In genomic region chr9:32456564-32456963, GRCh38 we compare ENCODE assay signal across 1 cellular context.
TF ChIP-seq lines count a peak whose summit lies in the region.

No MANE protein-coding gene starts in this region.

TF ChIP-seq in HepG2, 621 proteins besides CTCF, POLR2A, EP300 and RAD21 (continued from another document and continues in another):
- TF ChIP-seq, protein P1, sequence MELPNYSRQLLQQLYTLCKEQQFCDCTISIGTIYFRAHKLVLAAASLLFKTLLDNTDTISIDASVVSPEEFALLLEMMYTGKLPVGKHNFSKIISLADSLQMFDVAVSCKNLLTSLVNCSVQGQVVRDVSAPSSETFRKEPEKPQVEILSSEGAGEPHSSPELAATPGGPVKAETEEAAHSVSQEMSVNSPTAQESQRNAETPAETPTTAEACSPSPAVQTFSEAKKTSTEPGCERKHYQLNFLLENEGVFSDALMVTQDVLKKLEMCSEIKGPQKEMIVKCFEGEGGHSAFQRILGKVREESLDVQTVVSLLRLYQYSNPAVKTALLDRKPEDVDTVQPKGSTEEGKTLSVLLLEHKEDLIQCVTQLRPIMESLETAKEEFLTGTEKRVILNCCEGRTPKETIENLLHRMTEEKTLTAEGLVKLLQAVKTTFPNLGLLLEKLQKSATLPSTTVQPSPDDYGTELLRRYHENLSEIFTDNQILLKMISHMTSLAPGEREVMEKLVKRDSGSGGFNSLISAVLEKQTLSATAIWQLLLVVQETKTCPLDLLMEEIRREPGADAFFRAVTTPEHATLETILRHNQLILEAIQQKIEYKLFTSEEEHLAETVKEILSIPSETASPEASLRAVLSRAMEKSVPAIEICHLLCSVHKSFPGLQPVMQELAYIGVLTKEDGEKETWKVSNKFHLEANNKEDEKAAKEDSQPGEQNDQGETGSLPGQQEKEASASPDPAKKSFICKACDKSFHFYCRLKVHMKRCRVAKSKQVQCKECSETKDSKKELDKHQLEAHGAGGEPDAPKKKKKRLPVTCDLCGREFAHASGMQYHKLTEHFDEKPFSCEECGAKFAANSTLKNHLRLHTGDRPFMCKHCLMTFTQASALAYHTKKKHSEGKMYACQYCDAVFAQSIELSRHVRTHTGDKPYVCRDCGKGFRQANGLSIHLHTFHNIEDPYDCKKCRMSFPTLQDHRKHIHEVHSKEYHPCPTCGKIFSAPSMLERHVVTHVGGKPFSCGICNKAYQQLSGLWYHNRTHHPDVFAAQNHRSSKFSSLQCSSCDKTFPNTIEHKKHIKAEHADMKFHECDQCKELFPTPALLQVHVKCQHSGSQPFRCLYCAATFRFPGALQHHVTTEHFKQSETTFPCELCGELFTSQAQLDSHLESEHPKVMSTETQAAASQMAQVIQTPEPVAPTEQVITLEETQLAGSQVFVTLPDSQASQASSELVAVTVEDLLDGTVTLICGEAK (IDR thresholded peaks at IDR 0.05) = no peak
- TF ChIP-seq, protein P1 (CRISPR knock-in tag; IDR thresholded peaks at IDR 0.05) = no peak
- TF ChIP-seq ZNF251 (CRISPR knock-in tag; IDR thresholded peaks at IDR 0.05) (no peak), ZNF589 (CRISPR knock-in tag; conservative IDR thresholded peaks at IDR 0.05) (no peak), SP4 (CRISPR knock-in tag; IDR thresholded peaks at IDR 0.05) (no peak), ZNF746 (CRISPR knock-in tag; IDR thresholded peaks at IDR 0.05) (no peak), ZFP36L1 (CRISPR knock-in tag; IDR thresholded peaks at IDR 0.05) (no peak), GZF1 (CRISPR knock-in tag; IDR thresholded peaks at IDR 0.05) (no peak), DNMT3B (CRISPR knock-in tag; conservative IDR thresholded peaks at IDR 0.05) (no peak), EED (CRISPR knock-in tag; IDR thresholded peaks at IDR 0.05) (no peak), MYC (CRISPR knock-in tag; IDR thresholded peaks at IDR 0.05; ENCODE audit: borderline replicate concordance) (no peak), ZSCAN31 (CRISPR knock-in tag; IDR thresholded peaks at IDR 0.05; ENCODE audit: low read depth) (no peak), HNF4A (CRISPR knock-in tag; IDR thresholded peaks at IDR 0.05) (peak; percentile 62), AHR (CRISPR knock-in tag; IDR thresholded peaks at IDR 0.05) (no peak), ZNF256 (CRISPR knock-in tag; conservative IDR thresholded peaks at IDR 0.05) (no peak), ZNF354B (CRISPR knock-in tag; IDR thresholded peaks at IDR 0.05) (no peak), ZNF33A (CRISPR knock-in tag; IDR thresholded peaks at IDR 0.05; ENCODE audit: borderline replicate concordance) (no peak), HNF4G (IDR thresholded peaks at IDR 0.05; ENCODE audit: borderline replicate concordance, low read depth, low read length) (peak; percentile 62; the same call in 1 of the 2 replicates), HNF4G (CRISPR knock-in tag; IDR thresholded peaks at IDR 0.05; ENCODE audit: borderline replicate concordance, low read depth) (no peak), FOXA1 (IDR thresholded peaks at IDR 0.05) (0 out of 2 replicates have a peak, but pooled peaks have one; percentile 15), FOXA1 (CRISPR knock-in tag; IDR thresholded peaks at IDR 0.05) (peak; percentile 76), ZBTB7B (CRISPR knock-in tag; IDR thresholded peaks at IDR 0.05) (no peak), HOXA7 (CRISPR knock-in tag; IDR thresholded peaks at IDR 0.05) (no peak), CBX5 (CRISPR knock-in tag; IDR thresholded peaks at IDR 0.05; ENCODE audit: borderline replicate concordance) (no peak), THAP11 (CRISPR knock-in tag; IDR thresholded peaks at IDR 0.05) (no peak; the same call in 1 of the 2 replicates), NR2C2 (CRISPR knock-in tag; IDR thresholded peaks at IDR 0.05; ENCODE audit: borderline replicate concordance) (no peak), HCFC1 (IDR thresholded peaks at IDR 0.05; ENCODE audit: low read depth, low read length) (no peak), KDM1A (CRISPR knock-in tag; IDR thresholded peaks at IDR 0.05) (no peak), KAT2B (IDR thresholded peaks at IDR 0.05; ENCODE audit: borderline replicate concordance, low read depth, low read length) (no peak), ZNF503 (CRISPR knock-in tag; IDR thresholded peaks at IDR 0.05) (no peak), PRMT3 (CRISPR knock-in tag; IDR thresholded peaks at IDR 0.05; ENCODE audit: borderline replicate concordance, low read depth) (no peak), TEAD3 (CRISPR knock-in tag; optimal IDR thresholded peaks at IDR 0.05; ENCODE audit: borderline replicate concordance) (peak; percentile 96), YY1 (IDR thresholded peaks at IDR 0.05; ENCODE audit: insufficient read depth, insufficient replicate concordance, low read depth, low read length) (no peak), NCOA1 (CRISPR knock-in tag; IDR thresholded peaks at IDR 0.05) (no peak), SMAD1 (CRISPR knock-in tag; IDR thresholded peaks at IDR 0.05; ENCODE audit: borderline replicate concordance, low read depth) (no peak), ATF7 (IDR thresholded peaks at IDR 0.05) (no peak), ATF7 (CRISPR knock-in tag; IDR thresholded peaks at IDR 0.05) (no peak), ZMYM4 (CRISPR knock-in tag; IDR thresholded peaks at IDR 0.05) (peak; percentile 25; the same call in 1 of the 2 replicates), NBN (conservative IDR thresholded peaks at IDR 0.05) (no peak), RORA (CRISPR knock-in tag; IDR thresholded peaks at IDR 0.05) (no peak)
- TF ChIP-seq, protein P2, sequence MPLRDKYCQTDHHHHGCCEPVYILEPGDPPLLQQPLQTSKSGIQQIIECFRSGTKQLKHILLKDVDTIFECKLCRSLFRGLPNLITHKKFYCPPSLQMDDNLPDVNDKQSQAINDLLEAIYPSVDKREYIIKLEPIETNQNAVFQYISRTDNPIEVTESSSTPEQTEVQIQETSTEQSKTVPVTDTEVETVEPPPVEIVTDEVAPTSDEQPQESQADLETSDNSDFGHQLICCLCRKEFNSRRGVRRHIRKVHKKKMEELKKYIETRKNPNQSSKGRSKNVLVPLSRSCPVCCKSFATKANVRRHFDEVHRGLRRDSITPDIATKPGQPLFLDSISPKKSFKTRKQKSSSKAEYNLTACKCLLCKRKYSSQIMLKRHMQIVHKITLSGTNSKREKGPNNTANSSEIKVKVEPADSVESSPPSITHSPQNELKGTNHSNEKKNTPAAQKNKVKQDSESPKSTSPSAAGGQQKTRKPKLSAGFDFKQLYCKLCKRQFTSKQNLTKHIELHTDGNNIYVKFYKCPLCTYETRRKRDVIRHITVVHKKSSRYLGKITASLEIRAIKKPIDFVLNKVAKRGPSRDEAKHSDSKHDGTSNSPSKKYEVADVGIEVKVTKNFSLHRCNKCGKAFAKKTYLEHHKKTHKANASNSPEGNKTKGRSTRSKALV (CRISPR knock-in tag; IDR thresholded peaks at IDR 0.05) = no peak
- TF ChIP-seq, protein P3, sequence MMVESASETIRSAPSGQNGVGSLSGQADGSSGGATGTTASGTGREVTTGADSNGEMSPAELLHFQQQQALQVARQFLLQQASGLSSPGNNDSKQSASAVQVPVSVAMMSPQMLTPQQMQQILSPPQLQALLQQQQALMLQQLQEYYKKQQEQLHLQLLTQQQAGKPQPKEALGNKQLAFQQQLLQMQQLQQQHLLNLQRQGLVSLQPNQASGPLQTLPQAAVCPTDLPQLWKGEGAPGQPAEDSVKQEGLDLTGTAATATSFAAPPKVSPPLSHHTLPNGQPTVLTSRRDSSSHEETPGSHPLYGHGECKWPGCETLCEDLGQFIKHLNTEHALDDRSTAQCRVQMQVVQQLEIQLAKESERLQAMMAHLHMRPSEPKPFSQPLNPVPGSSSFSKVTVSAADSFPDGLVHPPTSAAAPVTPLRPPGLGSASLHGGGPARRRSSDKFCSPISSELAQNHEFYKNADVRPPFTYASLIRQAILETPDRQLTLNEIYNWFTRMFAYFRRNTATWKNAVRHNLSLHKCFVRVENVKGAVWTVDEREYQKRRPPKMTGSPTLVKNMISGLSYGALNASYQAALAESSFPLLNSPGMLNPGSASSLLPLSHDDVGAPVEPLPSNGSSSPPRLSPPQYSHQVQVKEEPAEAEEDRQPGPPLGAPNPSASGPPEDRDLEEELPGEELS (CRISPR knock-in tag; IDR thresholded peaks at IDR 0.05) = peak; percentile 64
- TF ChIP-seq, protein P4, sequence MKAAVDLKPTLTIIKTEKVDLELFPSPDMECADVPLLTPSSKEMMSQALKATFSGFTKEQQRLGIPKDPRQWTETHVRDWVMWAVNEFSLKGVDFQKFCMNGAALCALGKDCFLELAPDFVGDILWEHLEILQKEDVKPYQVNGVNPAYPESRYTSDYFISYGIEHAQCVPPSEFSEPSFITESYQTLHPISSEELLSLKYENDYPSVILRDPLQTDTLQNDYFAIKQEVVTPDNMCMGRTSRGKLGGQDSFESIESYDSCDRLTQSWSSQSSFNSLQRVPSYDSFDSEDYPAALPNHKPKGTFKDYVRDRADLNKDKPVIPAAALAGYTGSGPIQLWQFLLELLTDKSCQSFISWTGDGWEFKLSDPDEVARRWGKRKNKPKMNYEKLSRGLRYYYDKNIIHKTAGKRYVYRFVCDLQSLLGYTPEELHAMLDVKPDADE (CRISPR knock-in tag; IDR thresholded peaks at IDR 0.05) = no peak
- TF ChIP-seq, protein P5, sequence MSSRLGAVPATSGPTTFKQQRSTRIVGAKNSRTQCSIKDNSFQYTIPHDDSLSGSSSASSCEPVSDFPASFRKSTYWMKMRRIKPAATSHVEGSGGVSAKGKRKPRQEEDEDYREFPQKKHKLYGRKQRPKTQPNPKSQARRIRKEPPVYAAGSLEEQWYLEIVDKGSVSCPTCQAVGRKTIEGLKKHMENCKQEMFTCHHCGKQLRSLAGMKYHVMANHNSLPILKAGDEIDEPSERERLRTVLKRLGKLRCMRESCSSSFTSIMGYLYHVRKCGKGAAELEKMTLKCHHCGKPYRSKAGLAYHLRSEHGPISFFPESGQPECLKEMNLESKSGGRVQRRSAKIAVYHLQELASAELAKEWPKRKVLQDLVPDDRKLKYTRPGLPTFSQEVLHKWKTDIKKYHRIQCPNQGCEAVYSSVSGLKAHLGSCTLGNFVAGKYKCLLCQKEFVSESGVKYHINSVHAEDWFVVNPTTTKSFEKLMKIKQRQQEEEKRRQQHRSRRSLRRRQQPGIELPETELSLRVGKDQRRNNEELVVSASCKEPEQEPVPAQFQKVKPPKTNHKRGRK (CRISPR knock-in tag; IDR thresholded peaks at IDR 0.05) = no peak
- TF ChIP-seq, protein P6, sequence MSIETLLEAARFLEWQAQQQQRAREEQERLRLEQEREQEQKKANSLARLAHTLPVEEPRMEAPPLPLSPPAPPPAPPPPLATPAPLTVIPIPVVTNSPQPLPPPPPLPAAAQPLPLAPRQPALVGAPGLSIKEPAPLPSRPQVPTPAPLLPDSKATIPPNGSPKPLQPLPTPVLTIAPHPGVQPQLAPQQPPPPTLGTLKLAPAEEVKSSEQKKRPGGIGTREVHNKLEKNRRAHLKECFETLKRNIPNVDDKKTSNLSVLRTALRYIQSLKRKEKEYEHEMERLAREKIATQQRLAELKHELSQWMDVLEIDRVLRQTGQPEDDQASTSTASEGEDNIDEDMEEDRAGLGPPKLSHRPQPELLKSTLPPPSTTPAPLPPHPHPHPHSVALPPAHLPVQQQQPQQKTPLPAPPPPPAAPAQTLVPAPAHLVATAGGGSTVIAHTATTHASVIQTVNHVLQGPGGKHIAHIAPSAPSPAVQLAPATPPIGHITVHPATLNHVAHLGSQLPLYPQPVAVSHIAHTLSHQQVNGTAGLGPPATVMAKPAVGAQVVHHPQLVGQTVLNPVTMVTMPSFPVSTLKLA (IDR thresholded peaks at IDR 0.05) = no peak
- TF ChIP-seq, protein P7, sequence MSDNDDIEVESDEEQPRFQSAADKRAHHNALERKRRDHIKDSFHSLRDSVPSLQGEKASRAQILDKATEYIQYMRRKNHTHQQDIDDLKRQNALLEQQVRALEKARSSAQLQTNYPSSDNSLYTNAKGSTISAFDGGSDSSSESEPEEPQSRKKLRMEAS (IDR thresholded peaks at IDR 0.05) = no peak
